24 cellular contexts compared by ENCODE assay signal in genomic region chr22:37931893-37932389, GRCh38. TPM values are rescaled to one million over a fixed set of nuclear protein-coding genes. Genes with fewer than 3 reads are reported as not detected.
DNase-seq lines count a peak whose midpoint lies in the region; ATAC-seq and TF ChIP-seq lines count a peak whose summit lies in the region.
"Had no signal": no experiment of that assay in that cellular context is flagged by ENCODE, and none has a peak within 500 bp of the region (broad histone marks: within the 10 kb centered on the region; RNA-seq: fewer than 3 reads in every experiment).

No MANE protein-coding gene starts in this region.

- no peak overlapping the region for H2BK120ac ChIP-seq in neuronal stem cell (ENCODE audit: low read depth, low read length)

- no peak overlapping the region for H2BK12ac ChIP-seq in neuronal stem cell (ENCODE audit: low read length)

- no peak overlapping the region for H3K9ac ChIP-seq in neuronal stem cell (ENCODE audit: low read depth, low read length, poor library complexity)

- H3K4me1 ChIP-seq in neuronal stem cell (ENCODE audit: control insufficient read depth in 2 of 2, insufficient read depth in 1 of 2, low read depth in 1 of 2, low read length in 2 of 2): peaks cover 3 to 8% of the 10 kb centered on the region in 2 donors
- H3K4me1 ChIP-seq in upper lobe of right lung: peaks cover 41% of the 10 kb centered on the region

- CTCF ChIA-PET in activated naive CD4-positive, alpha-beta T cell treated with anti-CD3 and anti-CD28 coated beads, Interleukin-2, amount 10 ng/mL, durations not matched to agents 7 days and 5 days (lab: Charles Lee): interaction anchor here (1.1 to 4.3 kb wide), 6 partner anchors 26 to 324 kb away, joined by 3 to 33 read pairs (median 12); partner anchors contain the start of gene MICALL1

- H3K23ac ChIP-seq in neuronal stem cell (ENCODE audit: low read depth, low read length, poor library complexity): no peak overlapping the region

- H3K9me3 ChIP-seq in neuronal stem cell (replicated peaks in 1 of 2; ENCODE audit: control insufficient read depth in 2 of 2, insufficient read depth in 1 of 2, low read depth in 1 of 2, low read length in 2 of 2) (no peaks in the 10 kb centered on the region), upper lobe of right lung (no peaks in the 10 kb centered on the region)
- H3K9me3 ChIP-seq: A549, gastrocnemius medialis had no signal

- DNase-seq in activated naive CD4-positive, alpha-beta T cell treated with anti-CD3 and anti-CD28 coated beads, Interleukin-2, amount 50 U/mL, for 72 hours (ENCODE audit: low spot score in 2 of 2): no peak
- DNase-seq in activated naive CD4-positive, alpha-beta T cell treated with anti-CD3 and anti-CD28 coated beads, Interleukin-2, amount 10 ng/mL, durations not matched to agents 7 days and 5 days: no peak
- no peak for DNase-seq in endothelial cell (ENCODE audit: low spot score)
- DNase-seq in neuronal stem cell (ENCODE audit: low spot score): no peak
- DNase-seq in upper lobe of right lung: no peak
- DNase-seq in DMS 273 treated with DMSO at 0.1 percent for 48 hours (lab: John Stamatoyannopoulos, UW): no peak
- DNase-seq in NCI-H510A (lab: John Stamatoyannopoulos, UW): no peak
- DNase-seq in mucosa of gallbladder (ENCODE audit: low spot score): no peak
- DNase-seq: activated CD4-positive, alpha-beta T cell treated with anti-CD3 and anti-CD28 coated beads, Interleukin-2, amount 50 U/mL, for 1 hour; activated CD8-positive, alpha-beta memory T cell treated with anti-CD3 and anti-CD28 coated beads, Interleukin-2, amount 50 U/mL, for 48 hours; activated gamma-delta T cell; amniotic stem cell; gastrocnemius medialis; HCEC 1CT; MM.1S; NCI-H1694; NCI-H446; right cardiac atrium; SHP77 treated with DMSO at 0.1 percent for 48 hours; stimulated activated naive CD4-positive, alpha-beta T cell treated with Interleukin-2 at 50 U/mL for 16 hours; T-cell had no signal

- H2AK5ac ChIP-seq in neuronal stem cell (ENCODE audit: low read depth, low read length): no peak overlapping the region

- TF ChIP-seq CTCF in endothelial cell (IDR thresholded peaks at IDR 0.05; ENCODE audit: unreplicated experiment) (no peak), upper lobe of right lung (IDR thresholded peaks at IDR 0.05) (no peak)

- peak overlapping the region; percentile 44 to 79 for H3K27ac Mint-ChIP-seq in activated naive CD4-positive, alpha-beta T cell treated with anti-CD3 and anti-CD28 coated beads, Interleukin-2, amount 50 U/mL, for 72 hours
- no peak overlapping the region for H3K27ac Mint-ChIP-seq in activated naive CD4-positive, alpha-beta T cell treated with anti-CD3 and anti-CD28 coated beads, Interleukin-2, amount 10 ng/mL, durations not matched to agents 7 days and 5 days
- H3K27ac Mint-ChIP-seq in endothelial cell (ENCODE audit: unreplicated experiment): peak overlapping the region; percentile 26
- H3K27ac Mint-ChIP-seq: T-cell had no signal

- H2AFZ ChIP-seq in neuronal stem cell (ENCODE audit: low read length): no peak overlapping the region

- H3K4ac ChIP-seq in neuronal stem cell (ENCODE audit: low read length): no peak overlapping the region

- H3K79me1 ChIP-seq in neuronal stem cell (ENCODE audit: low read depth, low read length): peaks cover 1% of the 10 kb centered on the region

- no peaks in the 10 kb centered on the region for H3K9me3 Mint-ChIP-seq in activated naive CD4-positive, alpha-beta T cell treated with anti-CD3 and anti-CD28 coated beads, Interleukin-2, amount 50 U/mL, for 72 hours
- H3K9me3 Mint-ChIP-seq in activated naive CD4-positive, alpha-beta T cell treated with anti-CD3 and anti-CD28 coated beads, Interleukin-2, amount 10 ng/mL, durations not matched to agents 7 days and 5 days: no peaks in the 10 kb centered on the region
- no peaks in the 10 kb centered on the region for H3K9me3 Mint-ChIP-seq in endothelial cell (ENCODE audit: unreplicated experiment)
- H3K9me3 Mint-ChIP-seq: T-cell had no signal

- no peak overlapping the region for H4K8ac ChIP-seq in neuronal stem cell (ENCODE audit: low read depth, low read length)

- no CpG with 5 or more reads among the region's 6 CpGs for WGBS in neuronal stem cell (ENCODE audit: extremely low coverage in 2 of 2, insufficient read length in 2 of 2, insufficient replicate concordance in 1 of 2), 2 donors

- H3K27ac ChIP-seq in neuronal stem cell (replicated peaks; ENCODE audit: low read length): no peak overlapping the region
- H3K27ac ChIP-seq in upper lobe of right lung: no peak overlapping the region
- H3K27ac ChIP-seq: A549, gastrocnemius medialis had no signal

- H3K18ac ChIP-seq in neuronal stem cell (ENCODE audit: low read length): no peak overlapping the region

- no peak overlapping the region for H2BK15ac ChIP-seq in neuronal stem cell (ENCODE audit: low read length)

- peak overlapping the region; percentile 56 for H3K14ac ChIP-seq in neuronal stem cell (ENCODE audit: low read length)

- H3K4me3 Mint-ChIP-seq in activated naive CD4-positive, alpha-beta T cell treated with anti-CD3 and anti-CD28 coated beads, Interleukin-2, amount 10 ng/mL, durations not matched to agents 7 days and 5 days: no peak overlapping the region
- peak overlapping the region; percentile 37 for H3K4me3 Mint-ChIP-seq in endothelial cell (ENCODE audit: unreplicated experiment)
- H3K4me3 Mint-ChIP-seq: T-cell had no signal

- no peaks in the 10 kb centered on the region for H3K36me3 Mint-ChIP-seq in activated naive CD4-positive, alpha-beta T cell treated with anti-CD3 and anti-CD28 coated beads, Interleukin-2, amount 50 U/mL, for 72 hours
- peaks cover 8% of the 10 kb centered on the region for H3K36me3 Mint-ChIP-seq in activated naive CD4-positive, alpha-beta T cell treated with anti-CD3 and anti-CD28 coated beads, Interleukin-2, amount 10 ng/mL, durations not matched to agents 7 days and 5 days
- peaks cover 25% of the 10 kb centered on the region for H3K36me3 Mint-ChIP-seq in endothelial cell (ENCODE audit: low read depth, unreplicated experiment)

- intact Hi-C loops in upper lobe of right lung (cut with DNase I): no loop called here

- no peak overlapping the region for H3K4me3 ChIP-seq in neuronal stem cell (ENCODE audit: low read length in 2 of 2)
- H3K4me3 ChIP-seq in upper lobe of right lung: no peak overlapping the region
- H3K4me3 ChIP-seq: A549, gastrocnemius medialis had no signal

- no peaks in the 10 kb centered on the region for H3K27me3 Mint-ChIP-seq in activated naive CD4-positive, alpha-beta T cell treated with anti-CD3 and anti-CD28 coated beads, Interleukin-2, amount 10 ng/mL, durations not matched to agents 7 days and 5 days
- H3K27me3 Mint-ChIP-seq in endothelial cell (ENCODE audit: unreplicated experiment): peaks cover 10% of the 10 kb centered on the region
- H3K27me3 Mint-ChIP-seq: T-cell had no signal

- peaks cover 18 to 60% of the 10 kb centered on the region in 2 donors for H3K36me3 ChIP-seq in neuronal stem cell (replicated peaks in 1 of 2; ENCODE audit: control insufficient read depth in 2 of 2, insufficient read depth in 2 of 2, low read length in 2 of 2)
- peaks cover 25% of the 10 kb centered on the region for H3K36me3 ChIP-seq in upper lobe of right lung

- H3K4me2 ChIP-seq in neuronal stem cell (ENCODE audit: insufficient read depth, low read length, poor library complexity, severe bottlenecking): no peak overlapping the region
- H3K4me2 ChIP-seq: A549 had no signal

- no peak overlapping the region for H2BK5ac ChIP-seq in neuronal stem cell (ENCODE audit: low read length)

- no peak overlapping the region for H4K91ac ChIP-seq in neuronal stem cell (ENCODE audit: low read depth, low read length, poor library complexity)

- H3K4me1 Mint-ChIP-seq in activated naive CD4-positive, alpha-beta T cell treated with anti-CD3 and anti-CD28 coated beads, Interleukin-2, amount 10 ng/mL, durations not matched to agents 7 days and 5 days: peaks cover 17% of the 10 kb centered on the region
- H3K4me1 Mint-ChIP-seq in endothelial cell (ENCODE audit: unreplicated experiment): peaks cover 9% of the 10 kb centered on the region

- no peak for ATAC-seq in activated naive CD4-positive, alpha-beta T cell treated with anti-CD3 and anti-CD28 coated beads, Interleukin-2, amount 50 U/mL, for 72 hours
- ATAC-seq in upper lobe of right lung: peak; percentile 46
- ATAC-seq: A549, gastrocnemius medialis, right cardiac atrium, T-cell had no signal

- H3K27me3 ChIP-seq in neuronal stem cell (ENCODE audit: control insufficient read depth in 3 of 3, insufficient read depth in 3 of 3, low read depth in 1 of 3, low read length in 3 of 3) (no peaks in the 10 kb centered on the region), upper lobe of right lung (no peaks in the 10 kb centered on the region)
- H3K27me3 ChIP-seq: gastrocnemius medialis had no signal

RNA-seq across cellular contexts. Expression of gene C22orf23, which starts 21.5 kb away (rescaled TPM):
- total RNA-seq in activated naive CD4-positive, alpha-beta T cell treated with anti-CD3 and anti-CD28 coated beads, Interleukin-2, amount 50 U/mL, for 72 hours: not detected
- total RNA-seq in endothelial cell (ENCODE audit: unreplicated experiment): 0.54 TPM
- polyA plus RNA-seq in neuronal stem cell (2013, experiment 1 of 2): 1.3 TPM
- 1.1 TPM for polyA plus RNA-seq in neuronal stem cell (2013, experiment 2 of 2)
- not detected for total RNA-seq in upper lobe of right lung
- total RNA-seq in mucosa of gallbladder: not detected
- total RNA-seq: epithelial cell of proximal tubule, T-cell had no signal

RNA-seq across cellular contexts. Expression of gene POLR2F, which starts 21.6 kb away (rescaled TPM):
- total RNA-seq in activated naive CD4-positive, alpha-beta T cell treated with anti-CD3 and anti-CD28 coated beads, Interleukin-2, amount 50 U/mL, for 72 hours: 10 to 100 TPM; 55.3 to 70.3 TPM
- total RNA-seq in endothelial cell (ENCODE audit: unreplicated experiment) (58.9 TPM), upper lobe of right lung (49.0 TPM), mucosa of gallbladder (80.7 TPM)
- polyA plus RNA-seq in neuronal stem cell (2013, experiment 1 of 2): 108 TPM
- polyA plus RNA-seq in neuronal stem cell (2013, experiment 2 of 2): 103 TPM

RNA-seq across cellular contexts. Expression of gene MICALL1, which starts 25.8 kb away (rescaled TPM):
- 10 to 100 TPM; 13.9 to 16.5 TPM for total RNA-seq in activated naive CD4-positive, alpha-beta T cell treated with anti-CD3 and anti-CD28 coated beads, Interleukin-2, amount 50 U/mL, for 72 hours
- total RNA-seq in endothelial cell (ENCODE audit: unreplicated experiment): 124 TPM
- polyA plus RNA-seq in neuronal stem cell (2013, experiment 1 of 2): 12.2 TPM
- 12.4 TPM for polyA plus RNA-seq in neuronal stem cell (2013, experiment 2 of 2)
- 37.4 TPM for total RNA-seq in upper lobe of right lung
- total RNA-seq in mucosa of gallbladder: 55.1 TPM

RNA-seq across cellular contexts. Expression of gene SOX10, which starts 52.4 kb away (rescaled TPM):
- not detected for total RNA-seq in activated naive CD4-positive, alpha-beta T cell treated with anti-CD3 and anti-CD28 coated beads, Interleukin-2, amount 50 U/mL, for 72 hours
- total RNA-seq in endothelial cell (ENCODE audit: unreplicated experiment): 0.08 TPM
- 1.5 TPM for polyA plus RNA-seq in neuronal stem cell (2013, experiment 1 of 2)
- polyA plus RNA-seq in neuronal stem cell (2013, experiment 2 of 2): 1.4 TPM
- total RNA-seq in upper lobe of right lung: not detected
- total RNA-seq in mucosa of gallbladder: 5.1 TPM
- total RNA-seq: dermis microvascular lymphatic vessel endothelial cell, epithelial cell of proximal tubule, T-cell had no signal
- polyA plus RNA-seq: A549 had no signal
